Comparison of ENCODE assay signal across 8 cellular contexts in the genomic region with DNA sequence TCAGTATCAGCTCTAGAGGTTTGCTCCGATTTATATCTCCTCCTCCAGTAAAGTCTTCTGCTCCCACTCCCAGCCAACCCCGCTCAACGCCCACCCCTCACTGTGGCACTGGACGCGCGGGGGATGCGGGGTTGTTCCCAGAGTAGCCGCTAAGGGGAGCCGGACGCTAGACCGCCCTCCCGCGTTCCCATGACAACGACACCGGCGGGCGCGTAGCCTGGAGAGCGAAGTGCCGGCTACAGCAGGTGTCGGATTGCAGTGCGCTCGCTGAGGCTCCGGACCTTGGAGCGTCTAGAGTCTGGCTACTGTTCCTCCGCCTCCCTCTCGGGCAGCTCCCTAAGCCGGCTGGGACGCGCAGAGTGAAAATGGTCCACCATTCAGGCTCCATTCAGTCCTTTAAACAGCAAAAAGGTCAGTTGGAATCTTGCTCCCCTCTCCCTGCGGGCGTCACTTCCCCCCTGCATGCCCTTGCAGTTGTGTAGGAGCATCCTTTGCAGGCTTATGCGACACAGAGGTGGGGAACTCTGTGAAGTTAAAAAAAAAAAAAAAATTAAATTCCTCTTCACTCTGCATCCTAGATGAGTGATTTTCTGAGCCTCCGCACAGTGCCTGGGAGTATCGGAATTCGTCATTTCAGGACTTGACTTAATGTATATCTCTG. TPM values are rescaled to one million over a fixed set of nuclear protein-coding genes. Genes with fewer than 3 reads are reported as not detected.
DNase-seq lines count a peak whose midpoint lies in the region; ATAC-seq and TF ChIP-seq lines count a peak whose summit lies in the region.

TSS of gene ANO3 (plus strand) at position 220 of the 661 bp plus-strand sequence. CDS start at position 366, 146 bp downstream.

- no peaks in the 10 kb centered on the region for H3K9me3 ChIP-seq in SJCRH30 (replicated peaks)
- no peaks in the 10 kb centered on the region for H3K9me3 ChIP-seq in CD8-positive, alpha-beta T cell (ENCODE audit: low read length)

- no peaks in the 10 kb centered on the region for H3F3A ChIP-seq in GM23338 (replicated peaks; ENCODE audit: low read depth)

- no peaks in the 10 kb centered on the region for H3K36me3 Mint-ChIP-seq in activated CD4-positive, alpha-beta T cell treated with anti-CD3 and anti-CD28 coated beads, Interleukin-2, amount 10 ng/mL, durations not matched to agents 24 days and 14 days (ENCODE audit: low read depth)
- H3K36me3 Mint-ChIP-seq in GM23338 (ENCODE audit: low read depth) = no peaks in the 10 kb centered on the region
- no peaks in the 10 kb centered on the region for H3K36me3 Mint-ChIP-seq in nephron (ENCODE audit: low read depth)
- H3K36me3 Mint-ChIP-seq in CD8-positive, alpha-beta T cell = no peaks in the 10 kb centered on the region

- H3K9me2 ChIP-seq in GM23338 (ENCODE audit: insufficient read depth) = no peaks in the 10 kb centered on the region

- POLR2A ChIA-PET in CD8-positive, alpha-beta T cell (lab: Charles Lee) = no interaction called here

- CTCF ChIA-PET in CD8-positive, alpha-beta T cell (lab: Charles Lee) = no interaction called here

- peak within 1 kb of the TSS; percentile 62 for H3K4me3 ChIP-seq in GM23338
- H3K4me3 ChIP-seq in KMS-11 (IDR thresholded peaks at IDR 0.05; ENCODE audit: insufficient read depth, low read depth, low read length) = no peak within 1 kb of the TSS
- no peak within 1 kb of the TSS for H3K4me3 ChIP-seq in SJCRH30
- H3K4me3 ChIP-seq in CD8-positive, alpha-beta T cell (ENCODE audit: low read depth, low read length) = no peak within 1 kb of the TSS

- intact Hi-C loops in activated CD4-positive, alpha-beta T cell treated with anti-CD3 and anti-CD28 coated beads, Interleukin-2, amount 10 ng/mL, durations not matched to agents 24 days and 14 days (cut with micrococcal nuclease) = no loop called here
- intact Hi-C loops in CD8-positive, alpha-beta T cell (cut with DNase I, micrococcal nuclease) = no loop called here

- peak; percentile 99 for ATAC-seq in GM23338
- ATAC-seq in CD8-positive, alpha-beta T cell = no peak

- TF ChIP-seq CTCF in GM23338 (conservative IDR thresholded peaks at IDR 0.05; ENCODE audit: low read depth in 2 of 2) (peak; percentile 51 to 77), KMS-11 (conservative IDR thresholded peaks at IDR 0.05; ENCODE audit: low read depth, low read length) (peak; percentile 46; the same call in 1 of the 2 replicates), nephron (IDR thresholded peaks at IDR 0.05; ENCODE audit: unreplicated experiment in 3 of 3) (peak; percentile 82 to 85 (median 83))
- TF ChIP-seq CTCF in CD8-positive, alpha-beta T cell (IDR thresholded peaks at IDR 0.05) = no peak

- H3K4me3 Mint-ChIP-seq in activated CD4-positive, alpha-beta T cell treated with anti-CD3 and anti-CD28 coated beads, Interleukin-2, amount 10 ng/mL, durations not matched to agents 24 days and 14 days = no peak within 1 kb of the TSS
- peak within 1 kb of the TSS; percentile 74 for H3K4me3 Mint-ChIP-seq in GM23338
- peak within 1 kb of the TSS; percentile 75 to 81 (median 80) for H3K4me3 Mint-ChIP-seq in nephron
- H3K4me3 Mint-ChIP-seq in CD8-positive, alpha-beta T cell = no peak within 1 kb of the TSS

- no peaks in the 10 kb centered on the region for H4K20me1 ChIP-seq in GM23338 (replicated peaks; ENCODE audit: insufficient read depth)
- H4K20me1 ChIP-seq in KMS-11 (ENCODE audit: insufficient read depth) = no peaks in the 10 kb centered on the region

- no peak within 1 kb of the TSS for H3K9ac ChIP-seq in KMS-11

- H3K27ac ChIP-seq in GM23338 (ENCODE audit: low read depth) = no peak within 1 kb of the TSS; the same call in 1 of the 2 replicates
- H3K27ac ChIP-seq in KMS-11 = no peak within 1 kb of the TSS
- no peak within 1 kb of the TSS for H3K27ac ChIP-seq in SJCRH30
- no peak within 1 kb of the TSS for H3K27ac ChIP-seq in CD8-positive, alpha-beta T cell (ENCODE audit: low read depth, low read length)

- peaks cover 13% of the 10 kb centered on the region for H3K27me3 Mint-ChIP-seq in activated CD4-positive, alpha-beta T cell treated with anti-CD3 and anti-CD28 coated beads, Interleukin-2, amount 10 ng/mL, durations not matched to agents 24 days and 14 days
- H3K27me3 Mint-ChIP-seq in GM23338 (ENCODE audit: insufficient read depth, low read depth, poor library complexity) = peaks cover 5% of the 10 kb centered on the region
- peaks cover 25% of the 10 kb centered on the region for H3K27me3 Mint-ChIP-seq in nephron (ENCODE audit: low read depth)
- no peaks in the 10 kb centered on the region for H3K27me3 Mint-ChIP-seq in CD8-positive, alpha-beta T cell (ENCODE audit: low read depth)

- no peaks in the 10 kb centered on the region for H3K4me1 Mint-ChIP-seq in activated CD4-positive, alpha-beta T cell treated with anti-CD3 and anti-CD28 coated beads, Interleukin-2, amount 10 ng/mL, durations not matched to agents 24 days and 14 days
- H3K4me1 Mint-ChIP-seq in GM23338 (peaks cover 58% of the 10 kb centered on the region), nephron (peaks cover 31% of the 10 kb centered on the region)
- no peaks in the 10 kb centered on the region for H3K4me1 Mint-ChIP-seq in CD8-positive, alpha-beta T cell (ENCODE audit: low read depth)

- H3K9me3 Mint-ChIP-seq in activated CD4-positive, alpha-beta T cell treated with anti-CD3 and anti-CD28 coated beads, Interleukin-2, amount 10 ng/mL, durations not matched to agents 24 days and 14 days = no peaks in the 10 kb centered on the region
- H3K9me3 Mint-ChIP-seq in GM23338 (no peaks in the 10 kb centered on the region), nephron (no peaks in the 10 kb centered on the region)
- peaks cover 9% of the 10 kb centered on the region for H3K9me3 Mint-ChIP-seq in CD8-positive, alpha-beta T cell

- no peak within 1 kb of the TSS for H3K27ac Mint-ChIP-seq in activated CD4-positive, alpha-beta T cell treated with anti-CD3 and anti-CD28 coated beads, Interleukin-2, amount 10 ng/mL, durations not matched to agents 24 days and 14 days
- no peak within 1 kb of the TSS for H3K27ac Mint-ChIP-seq in GM23338
- peak within 1 kb of the TSS in 2 of 3 experiments; percentile 45 to 86 for H3K27ac Mint-ChIP-seq in nephron
- no peak within 1 kb of the TSS for H3K27ac Mint-ChIP-seq in CD8-positive, alpha-beta T cell

- DNase-seq in activated CD4-positive, alpha-beta T cell treated with anti-CD3 and anti-CD28 coated beads, Interleukin-2, amount 10 ng/mL, durations not matched to agents 24 days and 14 days = peak; percentile 59
- DNase-seq in activated CD4-positive, alpha-beta T cell treated with anti-CD3 and anti-CD28 coated beads for 4 hours = no peak
- peak; percentile 97 for DNase-seq in GM23338 (ENCODE audit: low spot score)
- DNase-seq in SJCRH30 = peak; percentile 91 to 95
- DNase-seq in fibroblast of gingiva (ENCODE audit: low read depth) = peak; percentile 76
- DNase-seq in CD8-positive, alpha-beta T cell = no peak

- H2AFZ ChIP-seq in GM23338 (peak within 1 kb of the TSS; percentile 91), KMS-11 (ENCODE audit: low read depth) (peak within 1 kb of the TSS; percentile 77)

- H3K4me1 ChIP-seq in GM23338 (ENCODE audit: insufficient read depth) (peaks cover 37% of the 10 kb centered on the region), KMS-11 (ENCODE audit: low read depth, poor library complexity, severe bottlenecking) (no peaks in the 10 kb centered on the region), SJCRH30 (no peaks in the 10 kb centered on the region)
- H3K4me1 ChIP-seq in CD8-positive, alpha-beta T cell (ENCODE audit: insufficient read depth, low read length) = no peaks in the 10 kb centered on the region

- H3K27me3 ChIP-seq in GM23338 (ENCODE audit: insufficient read depth) (no peaks in the 10 kb centered on the region), KMS-11 (ENCODE audit: insufficient read depth, low read depth) (no peaks in the 10 kb centered on the region), SJCRH30 (0 out of 2 replicates have a peak, but pooled peaks cover 2% of the 10 kb centered on the region)
- no peaks in the 10 kb centered on the region for H3K27me3 ChIP-seq in CD8-positive, alpha-beta T cell (ENCODE audit: insufficient read depth, low read length)

- no peaks in the 10 kb centered on the region for H3K79me2 ChIP-seq in GM23338 (replicated peaks; ENCODE audit: insufficient read depth)
- no peaks in the 10 kb centered on the region for H3K79me2 ChIP-seq in KMS-11 (ENCODE audit: insufficient read depth, low read depth)

- peak within 1 kb of the TSS; percentile 85 for H3K4me2 ChIP-seq in GM23338
- H3K4me2 ChIP-seq in KMS-11 = peak within 1 kb of the TSS; percentile 76

- H3K36me3 ChIP-seq in GM23338 (ENCODE audit: insufficient read depth) = no peaks in the 10 kb centered on the region
- no peaks in the 10 kb centered on the region for H3K36me3 ChIP-seq in KMS-11 (ENCODE audit: insufficient read depth)
- H3K36me3 ChIP-seq in SJCRH30 = no peaks in the 10 kb centered on the region
- H3K36me3 ChIP-seq in CD8-positive, alpha-beta T cell (ENCODE audit: insufficient read depth, low read length) = no peaks in the 10 kb centered on the region

TF ChIP-seq in GM23338, 12 proteins besides CTCF, POLR2A, EP300 and RAD21:
- TF ChIP-seq CREB1 (CRISPR knock-in tag; IDR thresholded peaks at IDR 0.05; ENCODE audit: low read depth) (0 out of 2 replicates have a peak, but pooled peaks have one; percentile 27), ZNF331 (CRISPR knock-in tag; IDR thresholded peaks at IDR 0.05; ENCODE audit: low read depth) (no peak)

RNA-seq across cellular contexts. Expression of gene ANO3, which starts in this region (rescaled TPM):
- total RNA-seq in activated CD4-positive, alpha-beta T cell treated with anti-CD3 and anti-CD28 coated beads, Interleukin-2, amount 10 ng/mL, durations not matched to agents 24 days and 14 days = not detected in 2 replicates
- total RNA-seq in GM23338 (2014; rRNA removed; shearing (Covaris generic)) = not detected in 2 replicates
- 0.12 TPM in 1 of 2 replicates, not detected in the other for polyA plus RNA-seq in GM23338 (2016; fragmentation: Nextera tagmentation; extraction: Ambion mirVana)
- total RNA-seq in SJCRH30 (2014; rRNA removed; shearing (Covaris generic)) = 0.12 and 0.56 TPM in 2 replicates
- total RNA-seq in CD8-positive, alpha-beta T cell = not detected

Comparison
In these comparisons a context has a peak if more than half of its experiments do, and no peak if none do; other contexts are left out.
1. Peak in DNase-seq in activated CD4-positive, alpha-beta T cell treated with anti-CD3 and anti-CD28 coated beads, Interleukin-2, amount 10 ng/mL, durations not matched to agents 24 days and 14 days; RNA of the gene not detected or under 1 TPM.
2. Peak in DNase-seq, ATAC-seq, H3K4me3 ChIP-seq and H3K4me2 ChIP-seq in GM23338; RNA of the gene not detected or under 1 TPM.
3. Peak in DNase-seq in SJCRH30; RNA of the gene not detected or under 1 TPM.
4. H3K27ac Mint-ChIP-seq: peak in nephron (2 of 3); none in activated CD4-positive, alpha-beta T cell treated with anti-CD3 and anti-CD28 coated beads, Interleukin-2, amount 10 ng/mL, durations not matched to agents 24 days and 14 days (single experiment), GM23338 (single experiment) and CD8-positive, alpha-beta T cell (single experiment).
5. H3K4me3 Mint-ChIP-seq: peak in GM23338 (single experiment) and nephron (3 of 3); none in activated CD4-positive, alpha-beta T cell treated with anti-CD3 and anti-CD28 coated beads, Interleukin-2, amount 10 ng/mL, durations not matched to agents 24 days and 14 days (single experiment) and CD8-positive, alpha-beta T cell (single experiment).